15 cellular contexts compared by ENCODE assay signal in the genomic region with DNA sequence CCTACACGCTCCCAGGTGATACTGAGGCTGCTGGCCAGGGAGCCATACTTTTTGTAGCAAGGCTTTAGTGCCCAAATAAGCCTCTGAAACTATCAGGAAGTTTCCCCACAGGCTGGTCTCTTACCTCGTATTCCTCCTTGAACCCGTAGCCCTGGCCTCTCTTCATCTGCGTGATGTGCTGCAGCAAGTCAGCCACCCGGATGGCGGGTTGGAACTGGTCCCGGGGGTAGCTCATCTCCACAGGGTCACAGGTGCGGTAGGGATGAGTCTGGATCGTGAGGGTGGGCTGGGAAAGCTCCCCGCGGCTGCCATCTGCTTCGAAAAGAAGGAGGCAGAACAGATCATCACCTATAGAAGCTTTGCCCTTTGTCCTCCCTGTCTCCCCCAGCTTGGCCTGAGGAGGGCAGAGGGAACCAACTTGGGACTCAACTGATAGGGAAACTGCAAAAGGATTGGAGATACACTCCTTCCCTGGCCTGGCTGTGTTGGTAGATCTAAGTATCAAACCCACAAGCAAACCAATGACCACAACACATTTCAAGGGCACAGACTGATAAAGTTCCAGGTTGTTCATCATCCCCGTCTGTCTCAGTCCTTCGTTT.
"Had no signal": no experiment of that assay in that cellular context is flagged by ENCODE, and none has a peak within 500 bp of the region (broad histone marks: within the 10 kb centered on the region; RNA-seq: fewer than 3 reads in every experiment).

No MANE protein-coding gene starts in this region.

- H3K9me3 ChIP-seq: breast epithelium, left lung, prostate gland, right atrium auricular region, tibial artery had no signal

- H3K4me3 Mint-ChIP-seq: activated naive CD4-positive, alpha-beta T cell treated with anti-CD3 and anti-CD28 coated beads, Interleukin-2, amount 50 U/mL, for 24 hours; neural crest cell had no signal

- H3K27ac ChIP-seq: breast epithelium, coronary artery, left lung, prostate gland, right atrium auricular region, tibial artery had no signal

- ATAC-seq: left lung; stimulated activated naive CD8-positive, alpha-beta T cell treated with anti-CD3 and anti-CD28 coated beads, Interleukin-15, Interleukin-2, amounts not matched to agents 100 U/mL and 50 U/mL, for 24 hours had no signal

- H3K4me1 Mint-ChIP-seq: activated naive CD4-positive, alpha-beta T cell treated with anti-CD3 and anti-CD28 coated beads, Interleukin-2, amount 50 U/mL, for 24 hours had no signal

- H3K4me1 ChIP-seq: breast epithelium, left lung, prostate gland, right atrium auricular region, tibial artery had no signal

- H3K27me3 ChIP-seq: breast epithelium, right atrium auricular region, tibial artery had no signal

- DNase-seq: activated CD4-positive, CD25-positive, alpha-beta regulatory T cell treated with anti-CD3 and anti-CD28 coated beads, Interleukin-2, amount 50 U/mL, for 72 hours; activated CD8-positive, alpha-beta memory T cell treated with anti-CD3 and anti-CD28 coated beads for 24 hours; activated gamma-delta T cell; mammary epithelial cell; stimulated activated naive CD8-positive, alpha-beta T cell treated with anti-CD3 and anti-CD28 coated beads, Interleukin-15, Interleukin-2, amounts not matched to agents 100 U/mL and 50 U/mL, for 24 hours; substantia nigra; T1000; tibial artery had no signal

- H3K27ac Mint-ChIP-seq: activated naive CD4-positive, alpha-beta T cell treated with anti-CD3 and anti-CD28 coated beads, Interleukin-2, amount 50 U/mL, for 24 hours had no signal

- H3K9me3 Mint-ChIP-seq: activated naive CD4-positive, alpha-beta T cell treated with anti-CD3 and anti-CD28 coated beads, Interleukin-2, amount 50 U/mL, for 24 hours; neural crest cell had no signal

- H3K36me3 Mint-ChIP-seq: activated naive CD4-positive, alpha-beta T cell treated with anti-CD3 and anti-CD28 coated beads, Interleukin-2, amount 50 U/mL, for 24 hours had no signal
